In genomic region chr4:90227177-90227576, GRCh38 we compare ENCODE assay signal across 24 cellular contexts.
"Had no signal": no experiment of that assay in that cellular context is flagged by ENCODE, and none has a peak within 500 bp of the region (broad histone marks: within the 10 kb centered on the region; RNA-seq: fewer than 3 reads in every experiment).

No MANE protein-coding gene starts in this region.

- H3K9me3 ChIP-seq: colonic mucosa, esophagus squamous epithelium, gastrocnemius medialis, lower lobe of right lung had no signal

- H3K27me3 ChIP-seq: colonic mucosa, esophagus squamous epithelium, gastrocnemius medialis, heart right ventricle, left lung had no signal

- H3K4me3 ChIP-seq: colonic mucosa, esophagus squamous epithelium, gastrocnemius medialis, heart right ventricle, left lung, lower lobe of right lung had no signal

- DNase-seq: colonic mucosa; cortex of kidney; effector CD4-positive, alpha-beta T cell; effector memory CD8-positive, alpha-beta T cell; endodermal cell; erythroblast; esophagus squamous epithelium; foreskin fibroblast; gastrocnemius medialis; glutamatergic neuron; head of caudate nucleus; heart right ventricle; hippocampal formation; left cardiac atrium; left ventricle myocardium superior; lower lobe of right lung; mesendoderm; midbrain had no signal

- H3K36me3 ChIP-seq: colonic mucosa, esophagus squamous epithelium, gastrocnemius medialis, heart right ventricle, left lung, lower lobe of right lung had no signal

- H3K27ac ChIP-seq: colonic mucosa, epithelial cell of prostate, esophagus squamous epithelium, gastrocnemius medialis, heart right ventricle, left lung, lower lobe of right lung had no signal

- H3K4me1 ChIP-seq: colonic mucosa, gastrocnemius medialis, heart right ventricle, left lung, lower lobe of right lung had no signal

- FAIRE-seq: endometrium, islet of Langerhans, keratinocyte had no signal

- ATAC-seq: effector memory CD8-positive, alpha-beta T cell; esophagus mucosa; gastrocnemius medialis; heart right ventricle; left cardiac atrium; left lung; left ventricle myocardium superior; lower lobe of right lung had no signal
